1 cellular context compared by ENCODE assay signal in the genomic region with DNA sequence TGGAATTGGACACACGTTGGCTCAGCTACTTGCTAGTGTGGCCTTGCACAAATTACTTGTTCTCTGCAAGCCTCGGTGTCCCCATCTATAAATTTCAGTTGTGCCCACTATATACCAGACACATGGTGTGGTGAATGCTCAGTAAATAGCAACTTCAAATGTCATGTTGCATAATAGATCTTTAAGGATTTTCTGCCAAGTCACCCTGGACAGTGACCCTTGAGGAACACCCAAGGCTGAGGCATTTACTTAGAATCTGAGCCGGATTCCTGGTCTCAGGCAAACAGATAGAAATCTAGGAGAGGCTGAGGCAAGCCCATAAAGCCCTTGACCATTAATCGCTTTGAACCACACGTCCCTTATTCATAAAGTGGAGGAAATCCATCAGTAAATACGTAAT.
TF ChIP-seq lines count a peak whose summit lies in the region.

No MANE protein-coding gene starts in this region.

TF ChIP-seq in K562, 482 proteins besides CTCF, POLR2A, EP300 and RAD21 (continued from another document):
- TF ChIP-seq SOX6 (IDR thresholded peaks at IDR 0.05) (peak; percentile 37; the same call in 1 of the 2 replicates), ZBTB34 (CRISPR knock-in tag; IDR thresholded peaks at IDR 0.05) (no peak), ZBTB8A (IDR thresholded peaks at IDR 0.05; ENCODE audit: partially characterized antibody) (no peak), MTA1 (IDR thresholded peaks at IDR 0.05; ENCODE audit: borderline replicate concordance) (no peak), FOS (IDR thresholded peaks at IDR 0.05; ENCODE audit: extremely low read depth, insufficient read length) (no peak), ZNF583 (CRISPR knock-in tag; IDR thresholded peaks at IDR 0.05) (no peak), ZNF184 (CRISPR knock-in tag; IDR thresholded peaks at IDR 0.05) (no peak), EGR1 (conservative IDR thresholded peaks at IDR 0.05) (no peak), CEBPG (CRISPR knock-in tag; IDR thresholded peaks at IDR 0.05) (peak; percentile 37; the same call in 1 of the 2 replicates), CEBPG (tag; conservative IDR thresholded peaks at IDR 0.05 in 1 of 2, IDR thresholded peaks at IDR 0.05 in 1 of 2) (peak; percentile 57 to 83)
